In genomic region chr1:99771522-99771921, GRCh38 we compare ENCODE assay signal across 25 cellular contexts.
"Had no signal": no experiment of that assay in that cellular context is flagged by ENCODE, and none has a peak within 500 bp of the region (broad histone marks: within the 10 kb centered on the region; RNA-seq: fewer than 3 reads in every experiment).

No MANE protein-coding gene starts in this region.

- H3K4me2 ChIP-seq: neural progenitor cell had no signal

- H2AFZ ChIP-seq: neural progenitor cell had no signal

- H3K36me3 ChIP-seq: brain microvascular endothelial cell, heart left ventricle, left lung, lower lobe of right lung, neural progenitor cell, right atrium auricular region, transverse colon had no signal

- H3K4me3 ChIP-seq: heart left ventricle, left lung, lower lobe of right lung, neural progenitor cell, right atrium auricular region, transverse colon had no signal

- H3K9me3 ChIP-seq: heart left ventricle, left lung, lower lobe of right lung, right atrium auricular region, transverse colon had no signal

- ATAC-seq: effector memory CD8-positive, alpha-beta T cell; heart left ventricle; left lung; lower lobe of right lung; natural killer cell; WTC11 had no signal

- H3K27ac ChIP-seq: brain microvascular endothelial cell, left lung, lower lobe of right lung, neural progenitor cell, right atrium auricular region, transverse colon had no signal

- DNase-seq: activated CD4-positive, alpha-beta memory T cell treated with anti-CD3 and anti-CD28 coated beads, Interleukin-2, amount 10 ng/mL, durations not matched to agents 7 days and 5 days; activated CD4-positive, alpha-beta T cell treated with anti-CD3 and anti-CD28 coated beads for 1 hour; activated CD4-positive, alpha-beta T cell treated with anti-CD3 and anti-CD28 coated beads, Interleukin-2, amount 10 ng/mL, durations not matched to agents 7 days and 5 days; activated CD8-positive, alpha-beta memory T cell treated with anti-CD3 and anti-CD28 coated beads, Interleukin-2, amount 50 U/mL, for 48 hours; activated gamma-delta T cell; activated naive CD4-positive, alpha-beta T cell treated with anti-CD3 and anti-CD28 coated beads, Interleukin-2, amount 50 U/mL, for 16 hours; activated T-cell treated with anti-CD3 and anti-CD28 coated beads, Interleukin-2, amount 50 U/mL, for 24 hours; amniotic stem cell; brain microvascular endothelial cell; caudate nucleus; cortex of kidney; effector memory CD8-positive, alpha-beta T cell; foreskin fibroblast; heart left ventricle; kidney glomerular epithelial cell; left lung; lower lobe of right lung; mesenchymal stem cell; natural killer cell; stimulated activated CD4-positive, alpha-beta T cell treated with anti-CD3 and anti-CD28 coated beads, Interleukin-2, amount 100 ng/mL, for 48 hours; stimulated activated naive CD4-positive, alpha-beta T cell treated with Interleukin-2 at 50 U/mL for 16 hours; transverse colon had no signal

- H3K27me3 ChIP-seq: brain microvascular endothelial cell, heart left ventricle, left lung, neural progenitor cell, right atrium auricular region, transverse colon had no signal

- H3K9ac ChIP-seq: neural progenitor cell had no signal
